In genomic region chr7:76191783-76192240, GRCh38 we compare ENCODE assay signal across 9 cellular contexts. TPM values are rescaled to one million over a fixed set of nuclear protein-coding genes. Genes with fewer than 3 reads are reported as not detected.
DNase-seq lines count a peak whose midpoint lies in the region; ATAC-seq and TF ChIP-seq lines count a peak whose summit lies in the region.
"Had no signal": no experiment of that assay in that cellular context is flagged by ENCODE, and none has a peak within 500 bp of the region (broad histone marks: within the 10 kb centered on the region; RNA-seq: fewer than 3 reads in every experiment).

No MANE protein-coding gene starts in this region.

- no peaks in the 10 kb centered on the region for H3K9me3 ChIP-seq in Panc1 (ENCODE audit: control insufficient read depth, insufficient read depth, low read depth, low read length)

- intact Hi-C loops in Panc1 (cut with micrococcal nuclease; ENCODE audit: unreplicated experiment): no loop called here
- intact Hi-C loops in posterior vena cava (cut with DNase I): no loop called here

- CTCF ChIA-PET in Panc1 (lab: Charles Lee): no interaction called here

- BruUV-seq in Panc1 (replicated peaks; lab: Mats Ljungman, UMichigan): no TSS peak

- no peak for TF ChIP-seq CTCF in HFF-Myc (IDR thresholded peaks at IDR 0.05; ENCODE audit: low read depth, low read length, missing control alignments)
- no peak for TF ChIP-seq CTCF in Panc1 (IDR thresholded peaks at IDR 0.05)
- no peak for TF ChIP-seq CTCF in foreskin keratinocyte (conservative IDR thresholded peaks at IDR 0.05)

- in situ Hi-C loops in Panc1 (cut with HindIII; ENCODE audit: low pct_unique_long_range_greater_than_20kb, low sequenced_read_pairs): no loop called here

- DNase-seq in COLO829 (ENCODE audit: low spot score) (peak; percentile 66), HFF-Myc (ENCODE audit: extremely low read depth, low read depth) (peak; percentile 40), Panc1 (ENCODE audit: low read depth, low spot score) (no peak), foreskin keratinocyte (peak; percentile 37 to 51), posterior vena cava (ENCODE audit: low spot score) (no peak), ureter (ENCODE audit: low spot score) (no peak), dedifferentiated amniotic fluid mesenchymal stem cell (ENCODE audit: extremely low spot score) (no peak)
- no peak for DNase-seq in activated T-cell treated with anti-CD3 and anti-CD28 coated beads, Interleukin-2, amount 50 U/mL, for 1 hour
- DNase-seq: left cardiac atrium had no signal

- POLR2A ChIA-PET in Panc1 (lab: Charles Lee): no interaction called here

- no peak overlapping the region for H3K4me3 ChIP-seq in HFF-Myc (replicated peaks; ENCODE audit: low read depth, low read length)
- H3K4me3 ChIP-seq in Panc1 (ENCODE audit: low read depth in 2 of 2, low read length in 2 of 2): no peak overlapping the region

- H3K4me1 ChIP-seq in Panc1 (ENCODE audit: control insufficient read depth, insufficient read depth, low read length): no peaks in the 10 kb centered on the region
- H3K4me1 ChIP-seq in foreskin keratinocyte: no peaks in the 10 kb centered on the region

- no peaks in the 10 kb centered on the region for H3K27me3 ChIP-seq in Panc1 (ENCODE audit: control insufficient read depth, insufficient read depth, low read length)
- no peaks in the 10 kb centered on the region for H3K27me3 ChIP-seq in foreskin keratinocyte

- H3K36me3 ChIP-seq in Panc1 (ENCODE audit: control insufficient read depth, insufficient read depth, low read length): no peaks in the 10 kb centered on the region

- H3K27ac ChIP-seq in Panc1 (ENCODE audit: low read length): no peak overlapping the region
- H3K27ac ChIP-seq in foreskin keratinocyte: no peak overlapping the region

- ATAC-seq in Panc1 (peak; percentile 82), foreskin keratinocyte (peak; percentile 65)
- ATAC-seq: left cardiac atrium had no signal

RNA-seq across cellular contexts. Expression of gene SRRM3, which starts 9.9 kb away (rescaled TPM):
- total RNA-seq in Panc1 (2021; ENCODE audit: unreplicated experiment) (8.5 TPM), foreskin keratinocyte (0.92 and 1.2 TPM in 2 replicates), posterior vena cava (1 to 10 TPM; 5.2 to 5.3 TPM), ureter (2.3 TPM)
- 8.6 TPM for polyA plus RNA-seq in Panc1 (2012; ENCODE audit: insufficient read length)
- 0.92 and 1.3 TPM in 2 replicates for polyA plus RNA-seq in foreskin keratinocyte

Comparison
In these comparisons a context has a peak if more than half of its experiments do, and no peak if none do; other contexts are left out.
1. DNase-seq: peak in COLO829 (single experiment), HFF-Myc (single experiment) and foreskin keratinocyte (2 of 2); none in Panc1 (single experiment), posterior vena cava (single experiment), ureter (single experiment), dedifferentiated amniotic fluid mesenchymal stem cell (single experiment) and activated T-cell treated with anti-CD3 and anti-CD28 coated beads, Interleukin-2, amount 50 U/mL, for 1 hour (single experiment).